ENCODE assay signal across 14 cellular contexts in the genomic region with DNA sequence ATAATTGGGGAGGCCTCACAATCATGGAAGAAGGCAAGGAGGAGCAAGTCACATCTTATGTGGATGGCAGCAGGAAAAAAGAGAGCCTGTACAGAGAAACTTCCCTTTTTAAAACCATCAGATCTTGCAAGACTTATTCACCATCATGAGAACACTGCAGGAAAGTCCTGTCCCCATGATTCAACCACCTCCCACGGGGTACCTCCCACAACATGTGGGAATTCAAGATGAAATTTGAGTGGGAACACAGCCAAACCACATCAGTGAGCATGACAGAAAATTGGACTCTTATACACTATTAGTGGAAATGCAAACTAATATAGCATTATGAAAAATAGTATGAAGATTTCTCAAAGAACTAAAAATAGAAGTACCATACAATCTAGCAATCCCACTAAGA.
A peak's percentile ranks its signal among the peaks of the same experiment; 100 is the strongest.
DNase-seq lines count a peak whose midpoint lies in the region; ATAC-seq and TF ChIP-seq lines count a peak whose summit lies in the region.
"Had no signal": no experiment of that assay in that cellular context is flagged by ENCODE, and none has a peak within 500 bp of the region (broad histone marks: within the 10 kb centered on the region; RNA-seq: fewer than 3 reads in every experiment).

No MANE protein-coding gene starts in this region.

- DNase-seq in AG10803 (ENCODE audit: low read depth) (peak; percentile 47), MG63 (peak; percentile 4), cardiac fibroblast (ENCODE audit: low read depth in 2 of 2) (peak; percentile 86 to 91), kidney tubule cell (ENCODE audit: low spot score) (peak; percentile 62), SKM-1 (lab: John Stamatoyannopoulos, UW; ENCODE audit: unreplicated experiment) (no peak), mesenchymal stem cell (no peak), HT-29 (ENCODE audit: low spot score) (no peak)
- DNase-seq: activated naive CD8-positive, alpha-beta T cell treated with anti-CD3 and anti-CD28 coated beads for 36 hours; foreskin melanocyte; mucosa of descending colon; NCI-H510A treated with DMSO at 0.1 percent for 48 hours had no signal

- no peak overlapping the region for H2AK5ac ChIP-seq in mesenchymal stem cell (ENCODE audit: low read length, severe bottlenecking)

- WGBS in mesenchymal stem cell, result no CpG with 5 or more reads among the region's 1 CpG

- H3K4ac ChIP-seq in mesenchymal stem cell (ENCODE audit: low read depth in 1 of 2, low read length in 2 of 2), result no peak overlapping the region

- H3K9me3 ChIP-seq in MG63, result no peaks in the 10 kb centered on the region
- no peaks in the 10 kb centered on the region for H3K9me3 ChIP-seq in mesenchymal stem cell (ENCODE audit: control insufficient read depth, low read length)
- H3K9me3 ChIP-seq: mucosa of descending colon, thoracic aorta had no signal

- TF ChIP-seq POLR2A in GM18505 (IDR thresholded peaks at IDR 0.05; ENCODE audit: borderline replicate concordance, extremely low read depth, insufficient read depth, insufficient read length), result no peak

- no peaks in the 10 kb centered on the region for H3K4me1 ChIP-seq in mesenchymal stem cell (ENCODE audit: control insufficient read depth, insufficient read depth, low read depth, low read length)

- ATAC-seq in GM18505 (IDR thresholded peaks at IDR 0.05; ENCODE audit: unreplicated experiment), result no peak
- ATAC-seq: mucosa of descending colon had no signal

- no peak overlapping the region for H2AFZ ChIP-seq in mesenchymal stem cell (ENCODE audit: low read depth, low read length)

- no peak overlapping the region for H3K9ac ChIP-seq in mesenchymal stem cell (ENCODE audit: low read length)

- no peak overlapping the region for H4K91ac ChIP-seq in mesenchymal stem cell (ENCODE audit: low read length)

- no peak overlapping the region for H3K14ac ChIP-seq in mesenchymal stem cell (ENCODE audit: low read length in 2 of 2)

- H2BK5ac ChIP-seq in mesenchymal stem cell (ENCODE audit: low read depth, low read length, poor library complexity, severe bottlenecking), result no peak overlapping the region

- no peak overlapping the region for H2BK15ac ChIP-seq in mesenchymal stem cell (ENCODE audit: low read depth, poor library complexity, severe bottlenecking)

- H3K79me1 ChIP-seq in mesenchymal stem cell (replicated peaks; ENCODE audit: low read length, poor library complexity, severe bottlenecking), result no peaks in the 10 kb centered on the region

- no peak for TF ChIP-seq CTCF in AG10803 (conservative IDR thresholded peaks at IDR 0.05; ENCODE audit: low read length)
- no peak for TF ChIP-seq CTCF in cardiac fibroblast (IDR thresholded peaks at IDR 0.05; ENCODE audit: low read depth, low read length)

- H4K8ac ChIP-seq in mesenchymal stem cell (ENCODE audit: low read length), result no peak overlapping the region

- no peak overlapping the region for H2BK12ac ChIP-seq in mesenchymal stem cell (ENCODE audit: low read length in 2 of 2)

- H3K18ac ChIP-seq in mesenchymal stem cell (ENCODE audit: low read depth in 1 of 2, low read length in 2 of 2), result no peak overlapping the region

- H3K4me3 ChIP-seq in AG10803 (ENCODE audit: low read length) (no peak overlapping the region), MG63 (no peak overlapping the region), cardiac fibroblast (replicated peaks in 1 of 2; ENCODE audit: low read depth in 2 of 2, low read length in 2 of 2) (no peak overlapping the region), mesenchymal stem cell (ENCODE audit: insufficient read depth in 1 of 2, low read depth in 1 of 2, low read length in 2 of 2) (no peak overlapping the region)
- H3K4me3 ChIP-seq: coronary artery, mucosa of descending colon, thoracic aorta had no signal

- H3K27ac ChIP-seq in mesenchymal stem cell (ENCODE audit: low read length, poor library complexity, severe bottlenecking), result no peak overlapping the region
- H3K27ac ChIP-seq: coronary artery, thoracic aorta had no signal

- H3K27me3 ChIP-seq in MG63, result no peaks in the 10 kb centered on the region
- no peaks in the 10 kb centered on the region for H3K27me3 ChIP-seq in mesenchymal stem cell (ENCODE audit: control insufficient read depth in 1 of 2, insufficient read depth in 1 of 2, low read length in 2 of 2)

- H2BK120ac ChIP-seq in mesenchymal stem cell (ENCODE audit: low read depth, low read length), result no peak overlapping the region

- no peaks in the 10 kb centered on the region for H3K36me3 ChIP-seq in MG63
- H3K36me3 ChIP-seq in mesenchymal stem cell (ENCODE audit: control insufficient read depth in 1 of 2, insufficient read depth in 2 of 2, low read depth in 1 of 2, low read length in 2 of 2), result no peaks in the 10 kb centered on the region
- H3K36me3 ChIP-seq: thoracic aorta had no signal

- H3K4me2 ChIP-seq in mesenchymal stem cell (ENCODE audit: low read length, poor library complexity, severe bottlenecking), result no peak overlapping the region

- no peak overlapping the region for H3K23ac ChIP-seq in mesenchymal stem cell (ENCODE audit: low read length in 2 of 2)

Comparison
In these comparisons a context has a peak if more than half of its experiments do, and no peak if none do; other contexts are left out.
1. DNase-seq: peak in AG10803 (single experiment), MG63 (single experiment), cardiac fibroblast (2 of 2) and kidney tubule cell (single experiment); none in SKM-1 (single experiment), mesenchymal stem cell (single experiment) and HT-29 (single experiment).